ENCODE assay signal across 13 cellular contexts in the genomic region with DNA sequence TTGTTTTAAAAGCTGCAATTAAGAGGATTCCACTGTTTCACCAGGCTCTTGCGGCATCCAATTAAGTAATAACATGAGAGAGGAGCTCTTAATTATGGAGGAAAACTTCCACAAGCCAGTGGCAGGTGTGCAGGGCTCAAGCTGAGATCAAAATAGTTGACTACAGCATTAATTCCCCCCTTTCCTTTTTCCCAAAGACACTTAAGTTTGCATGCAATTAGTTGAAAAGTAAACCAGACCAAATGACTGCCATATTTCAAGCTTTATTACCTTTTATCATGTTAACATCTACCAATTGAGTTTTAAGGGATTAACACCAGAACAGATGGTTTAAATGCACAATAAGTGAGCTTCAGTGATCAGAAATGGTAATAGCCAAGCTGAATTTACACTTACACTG.
"Had no signal": no experiment of that assay in that cellular context is flagged by ENCODE, and none has a peak within 500 bp of the region (broad histone marks: within the 10 kb centered on the region; RNA-seq: fewer than 3 reads in every experiment).

No MANE protein-coding gene starts in this region.

- H3K27me3 Mint-ChIP-seq: activated T-helper 17 cell treated with anti-CD3 and anti-CD28 coated beads, Interleukin-2, amount 50 U/mL, for 72 hours; naive thymus-derived CD4-positive, alpha-beta T cell had no signal

- H3K9me3 ChIP-seq: heart right ventricle, pancreas, transverse colon had no signal

- H3K36me3 ChIP-seq: pancreas, transverse colon had no signal

- H3K4me3 ChIP-seq: heart right ventricle, pancreas, transverse colon had no signal

- H3K27me3 ChIP-seq: heart right ventricle, pancreas, transverse colon had no signal

- H3K4me1 ChIP-seq: pancreas, transverse colon had no signal

- H3K27ac ChIP-seq: epithelial cell of prostate, heart right ventricle, pancreas, transverse colon had no signal

- H3K27ac Mint-ChIP-seq: activated T-helper 17 cell treated with anti-CD3 and anti-CD28 coated beads, Interleukin-2, amount 50 U/mL, for 72 hours; naive thymus-derived CD4-positive, alpha-beta T cell had no signal

- ATAC-seq: activated T-helper 17 cell treated with anti-CD3 and anti-CD28 coated beads, Interleukin-2, amount 50 U/mL, for 72 hours; heart right ventricle; left lobe of liver; naive thymus-derived CD4-positive, alpha-beta T cell; pancreas; sciatic nerve; stimulated activated naive CD8-positive, alpha-beta T cell treated with anti-CD3 and anti-CD28 coated beads, Interleukin-15, Interleukin-2, amounts not matched to agents 100 U/mL and 50 U/mL, for 24 hours had no signal

- H3K4me3 Mint-ChIP-seq: activated T-helper 17 cell treated with anti-CD3 and anti-CD28 coated beads, Interleukin-2, amount 50 U/mL, for 72 hours; naive thymus-derived CD4-positive, alpha-beta T cell had no signal

- H3K9me3 Mint-ChIP-seq: activated T-helper 17 cell treated with anti-CD3 and anti-CD28 coated beads, Interleukin-2, amount 50 U/mL, for 72 hours; naive thymus-derived CD4-positive, alpha-beta T cell had no signal

- DNase-seq: activated CD4-positive, alpha-beta T cell treated with anti-CD3 and anti-CD28 coated beads, Interleukin-2, amount 50 U/mL, for 4 hours; activated CD4-positive, CD25-positive, alpha-beta regulatory T cell treated with anti-CD3 and anti-CD28 coated beads, Interleukin-2, amount 50 U/mL, for 72 hours; activated naive CD4-positive, alpha-beta T cell treated with Interleukin-2 at 50 U/mL for 16 hours; heart right ventricle; mammary epithelial cell; naive thymus-derived CD4-positive, alpha-beta T cell; pancreas; stimulated activated naive CD8-positive, alpha-beta T cell treated with anti-CD3 and anti-CD28 coated beads, Interleukin-15, Interleukin-2, amounts not matched to agents 100 U/mL and 50 U/mL, for 24 hours; transverse colon had no signal
